Comparison of ENCODE assay signal across 11 cellular contexts in the genomic region with DNA sequence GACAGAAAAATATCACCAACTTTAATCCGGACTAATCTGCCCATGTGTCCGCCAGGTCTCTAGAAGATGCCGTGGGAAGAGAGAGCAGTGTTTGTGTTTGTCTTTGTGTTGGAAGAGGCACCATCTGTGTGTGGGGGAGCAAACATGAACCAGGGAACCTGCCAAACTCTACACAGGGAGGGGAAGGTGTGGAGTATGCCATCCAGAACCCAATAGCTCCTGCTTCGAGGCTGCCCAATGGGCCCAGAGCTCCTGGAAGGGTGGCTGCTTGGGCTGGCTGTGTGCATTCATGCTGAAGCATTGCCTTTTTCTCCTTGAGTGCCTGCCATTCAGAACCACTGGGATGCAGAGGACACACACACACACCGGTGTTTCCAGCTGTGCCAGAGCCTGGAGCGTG.
DNase-seq lines count a peak whose midpoint lies in the region; ATAC-seq and TF ChIP-seq lines count a peak whose summit lies in the region.
"Had no signal": no experiment of that assay in that cellular context is flagged by ENCODE, and none has a peak within 500 bp of the region (broad histone marks: within the 10 kb centered on the region; RNA-seq: fewer than 3 reads in every experiment).

No MANE protein-coding gene starts in this region.

- WGBS in esophagus muscularis mucosa: 81% methylated on average over 5 of the region's 6 CpGs
- WGBS in thyroid gland, 2 donors: 36 to 63% methylated on average over 4 to 5 of the region's 6 CpGs

- TF ChIP-seq POLR2A in esophagus muscularis mucosa (IDR thresholded peaks at IDR 0.05; ENCODE audit: low read depth) (no peak), thyroid gland (IDR thresholded peaks at IDR 0.05) (no peak)

- BruUV-seq in Caco-2 (replicated peaks; lab: Mats Ljungman, UMichigan): no TSS peak

- H3K4me3 Mint-ChIP-seq in activated CD8-positive, alpha-beta memory T cell treated with anti-CD3 and anti-CD28 coated beads, Interleukin-2, amount 10 ng/mL, durations not matched to agents 7 days and 5 days: no peak overlapping the region
- no peak overlapping the region for H3K4me3 Mint-ChIP-seq in Caco-2 (ENCODE audit: unreplicated experiment)
- H3K4me3 Mint-ChIP-seq: neural crest cell had no signal

- POLR2A ChIA-PET in Caco-2 (lab: Charles Lee): no interaction called here

- ATAC-seq in activated CD8-positive, alpha-beta memory T cell treated with anti-CD3 and anti-CD28 coated beads, Interleukin-2, amount 10 ng/mL, durations not matched to agents 7 days and 5 days: no peak
- ATAC-seq in HG03175 (IDR thresholded peaks at IDR 0.05; ENCODE audit: unreplicated experiment): no peak

- peaks cover 7 to 26% (median 21%) of the 10 kb centered on the region in 4 donors for H3K4me1 ChIP-seq in esophagus muscularis mucosa
- H3K4me1 ChIP-seq in thyroid gland: peaks cover 0 to 11% of the 10 kb centered on the region in 2 donors
- H3K4me1 ChIP-seq in Caco-2: no peaks in the 10 kb centered on the region

- no peak for DNase-seq in activated CD8-positive, alpha-beta memory T cell treated with anti-CD3 and anti-CD28 coated beads, Interleukin-2, amount 10 ng/mL, durations not matched to agents 7 days and 5 days
- DNase-seq in activated CD8-positive, alpha-beta memory T cell treated with anti-CD3 and anti-CD28 coated beads, Interleukin-2, amount 50 U/mL, for 48 hours: no peak
- DNase-seq in NCI-H345 treated with DMSO at 0.1 percent for 48 hours (lab: John Stamatoyannopoulos, UW; ENCODE audit: unreplicated experiment) (peak; percentile 54), esophagus muscularis mucosa (ENCODE audit: extremely low spot score) (no peak), thyroid gland (peak; percentile 23 to 56), Caco-2 (no peak), head of caudate nucleus (no peak)
- DNase-seq: BE2C; effector CD4-positive, alpha-beta T cell had no signal

- H3K9me3 Mint-ChIP-seq in activated CD8-positive, alpha-beta memory T cell treated with anti-CD3 and anti-CD28 coated beads, Interleukin-2, amount 10 ng/mL, durations not matched to agents 7 days and 5 days (ENCODE audit: low read depth): no peaks in the 10 kb centered on the region
- no peaks in the 10 kb centered on the region for H3K9me3 Mint-ChIP-seq in Caco-2 (ENCODE audit: unreplicated experiment)

- H3K27me3 Mint-ChIP-seq in activated CD8-positive, alpha-beta memory T cell treated with anti-CD3 and anti-CD28 coated beads, Interleukin-2, amount 10 ng/mL, durations not matched to agents 7 days and 5 days: no peaks in the 10 kb centered on the region
- no peaks in the 10 kb centered on the region for H3K27me3 Mint-ChIP-seq in Caco-2 (ENCODE audit: insufficient read depth, unreplicated experiment)

- no peaks in the 10 kb centered on the region for H3K36me3 Mint-ChIP-seq in activated CD8-positive, alpha-beta memory T cell treated with anti-CD3 and anti-CD28 coated beads, Interleukin-2, amount 10 ng/mL, durations not matched to agents 7 days and 5 days
- no peaks in the 10 kb centered on the region for H3K36me3 Mint-ChIP-seq in Caco-2 (ENCODE audit: insufficient read depth, unreplicated experiment)

- H3K4me1 Mint-ChIP-seq in activated CD8-positive, alpha-beta memory T cell treated with anti-CD3 and anti-CD28 coated beads, Interleukin-2, amount 10 ng/mL, durations not matched to agents 7 days and 5 days: peaks cover 18% of the 10 kb centered on the region
- no peaks in the 10 kb centered on the region for H3K4me1 Mint-ChIP-seq in Caco-2 (ENCODE audit: low read depth, unreplicated experiment)

- intact Hi-C loops in esophagus muscularis mucosa (cut with DNase I) (no loop called here), thyroid gland (cut with DNase I) (no loop called here), Caco-2 (cut with micrococcal nuclease; ENCODE audit: unreplicated experiment) (no loop called here), head of caudate nucleus (cut with DNase I) (no loop called here)

- no peaks in the 10 kb centered on the region for H3K36me3 ChIP-seq in esophagus muscularis mucosa
- no peaks in the 10 kb centered on the region for H3K36me3 ChIP-seq in thyroid gland
- H3K36me3 ChIP-seq in Caco-2 (ENCODE audit: control insufficient read depth, insufficient read depth, low read length): no peaks in the 10 kb centered on the region
- H3K36me3 ChIP-seq: BE2C had no signal

- peak overlapping the region; percentile 80 for H3K27ac Mint-ChIP-seq in activated CD8-positive, alpha-beta memory T cell treated with anti-CD3 and anti-CD28 coated beads, Interleukin-2, amount 10 ng/mL, durations not matched to agents 7 days and 5 days
- no peak overlapping the region for H3K27ac Mint-ChIP-seq in Caco-2 (ENCODE audit: unreplicated experiment)

- H3K9me3 ChIP-seq in esophagus muscularis mucosa (no peaks in the 10 kb centered on the region), thyroid gland (no peaks in the 10 kb centered on the region), Caco-2 (no peaks in the 10 kb centered on the region)
- H3K9me3 ChIP-seq: BE2C had no signal

- CTCF ChIA-PET in activated CD8-positive, alpha-beta memory T cell treated with anti-CD3 and anti-CD28 coated beads, Interleukin-2, amount 10 ng/mL, durations not matched to agents 7 days and 5 days (lab: Charles Lee): interaction anchor here (1.2 kb wide), 1 partner anchor 28 kb away, joined by 3 read pairs; no protein-coding TSS in a partner anchor
- CTCF ChIA-PET in Caco-2 (lab: Charles Lee): no interaction called here

- H3K27me3 ChIP-seq in esophagus muscularis mucosa (no peaks in the 10 kb centered on the region), thyroid gland (no peaks in the 10 kb centered on the region), Caco-2 (replicated peaks; ENCODE audit: control insufficient read depth, insufficient read depth, low read length) (no peaks in the 10 kb centered on the region)
- H3K27me3 ChIP-seq: BE2C had no signal

- TF ChIP-seq EP300 in esophagus muscularis mucosa (IDR thresholded peaks at IDR 0.05): no peak

- TF ChIP-seq CTCF in esophagus muscularis mucosa (IDR thresholded peaks at IDR 0.05): no peak
- TF ChIP-seq CTCF in thyroid gland (IDR thresholded peaks at IDR 0.05): no peak
- TF ChIP-seq CTCF in Caco-2 (IDR thresholded peaks at IDR 0.05; ENCODE audit: insufficient read depth in 1 of 2, low read depth in 1 of 2, low read length in 1 of 2, severe bottlenecking in 1 of 2, unreplicated experiment in 1 of 2): no peak

- H3K27ac ChIP-seq in esophagus muscularis mucosa (replicated peaks in 1 of 4) (peak overlapping the region; percentile 36 to 76 (median 69)), thyroid gland (peak overlapping the region in 1 of 3 donors; percentile 5)

- H3K4me3 ChIP-seq in esophagus muscularis mucosa: no peak overlapping the region
- H3K4me3 ChIP-seq in thyroid gland (replicated peaks in 1 of 3): no peak overlapping the region
- no peak overlapping the region for H3K4me3 ChIP-seq in Caco-2 (ENCODE audit: low read depth, low read length)

Comparison
In these comparisons a context has a peak if more than half of its experiments do, and no peak if none do; other contexts are left out.
1. DNase-seq: peak in NCI-H345 treated with DMSO at 0.1 percent for 48 hours (single experiment) and thyroid gland (2 of 2); none in activated CD8-positive, alpha-beta memory T cell treated with anti-CD3 and anti-CD28 coated beads, Interleukin-2, amount 10 ng/mL, durations not matched to agents 7 days and 5 days (single experiment), activated CD8-positive, alpha-beta memory T cell treated with anti-CD3 and anti-CD28 coated beads, Interleukin-2, amount 50 U/mL, for 48 hours (single experiment), esophagus muscularis mucosa (single experiment), Caco-2 (0 of 2) and head of caudate nucleus (0 of 42).